Comparison of ENCODE assay signal across 16 cellular contexts in genomic region chrX:130566028-130566683, GRCh38.
"Had no signal": no experiment of that assay in that cellular context is flagged by ENCODE, and none has a peak within 500 bp of the region (broad histone marks: within the 10 kb centered on the region; RNA-seq: fewer than 3 reads in every experiment).

No MANE protein-coding gene starts in this region.

- H3K4me3 ChIP-seq: adrenal gland, lung, suprapubic skin had no signal

- H3K4me1 Mint-ChIP-seq: activated naive CD4-positive, alpha-beta T cell treated with anti-CD3 and anti-CD28 coated beads, Interleukin-2, amount 10 ng/mL, durations not matched to agents 7 days and 5 days; central memory CD8-positive, alpha-beta T cell had no signal

- H3K36me3 Mint-ChIP-seq: activated naive CD4-positive, alpha-beta T cell treated with anti-CD3 and anti-CD28 coated beads, Interleukin-2, amount 10 ng/mL, durations not matched to agents 7 days and 5 days; natural killer cell treated with Interleukin-12 subunit alpha and Interleukin-12 subunit beta and Interleukin-15 and Interleukin-18, amount 100 ng/mL, for 72 hours had no signal

- H3K27me3 ChIP-seq: suprapubic skin had no signal

- H3K27me3 Mint-ChIP-seq: activated naive CD4-positive, alpha-beta T cell treated with anti-CD3 and anti-CD28 coated beads, Interleukin-2, amount 10 ng/mL, durations not matched to agents 7 days and 5 days had no signal

- H3K4me1 ChIP-seq: adrenal gland, suprapubic skin had no signal

- H3K9me3 Mint-ChIP-seq: activated naive CD4-positive, alpha-beta T cell treated with anti-CD3 and anti-CD28 coated beads, Interleukin-2, amount 10 ng/mL, durations not matched to agents 7 days and 5 days; activated T-helper 2 cell treated with anti-CD3 and anti-CD28 coated beads, Interferon-gamma antibody, Interleukin-2, Interleukin-4, amounts not matched to agents 10 μg/mL and 5 μg/mL and 100 μg/mL, durations not matched to agents 14 hours and 24 hours and 36 hours; central memory CD8-positive, alpha-beta T cell had no signal

- H3K27ac ChIP-seq: adrenal gland, suprapubic skin had no signal

- H3K9me3 ChIP-seq: adrenal gland, suprapubic skin had no signal

- H3K36me3 ChIP-seq: adrenal gland, suprapubic skin had no signal

- H3K27ac Mint-ChIP-seq: activated naive CD4-positive, alpha-beta T cell treated with anti-CD3 and anti-CD28 coated beads, Interleukin-2, amount 10 ng/mL, durations not matched to agents 7 days and 5 days; activated T-helper 2 cell treated with anti-CD3 and anti-CD28 coated beads, Interferon-gamma antibody, Interleukin-2, Interleukin-4, amounts not matched to agents 10 μg/mL and 5 μg/mL and 100 μg/mL, durations not matched to agents 14 hours and 24 hours and 36 hours; natural killer cell treated with Interleukin-12 subunit alpha and Interleukin-12 subunit beta and Interleukin-15 and Interleukin-18, amount 100 ng/mL, for 72 hours had no signal

- H3K4me3 Mint-ChIP-seq: activated naive CD4-positive, alpha-beta T cell treated with anti-CD3 and anti-CD28 coated beads, Interleukin-2, amount 10 ng/mL, durations not matched to agents 7 days and 5 days; central memory CD8-positive, alpha-beta T cell; natural killer cell treated with Interleukin-12 subunit alpha and Interleukin-12 subunit beta and Interleukin-15 and Interleukin-18, amount 100 ng/mL, for 72 hours had no signal

- DNase-seq: activated CD4-positive, alpha-beta T cell treated with anti-CD3 and anti-CD28 coated beads, Interleukin-2, amount 50 U/mL, for 1 hour; activated naive CD4-positive, alpha-beta T cell treated with anti-CD3 and anti-CD28 coated beads, Interleukin-2, amount 10 ng/mL, durations not matched to agents 7 days and 5 days; adrenal gland; effector memory CD4-positive, alpha-beta T cell; erythroblast; hippocampal formation; left colon; stimulated activated CD4-positive, alpha-beta T cell treated with anti-CD3 and anti-CD28 coated beads, Interleukin-4, amount 100 ng/mL, for 1 hour; stimulated activated CD8-positive, alpha-beta memory T cell treated with anti-CD3 and anti-CD28 coated beads, Interleukin-4, amount 100 ng/mL, for 48 hours; stimulated activated naive CD8-positive, alpha-beta T cell treated with anti-CD3 and anti-CD28 coated beads, Interleukin-15, Interleukin-2, amounts not matched to agents 100 U/mL and 50 U/mL, for 24 hours; T-helper 2 cell had no signal

- ATAC-seq: left colon; natural killer cell treated with Interleukin-12 subunit alpha and Interleukin-12 subunit beta and Interleukin-15 and Interleukin-18, amount 100 ng/mL, for 72 hours; stimulated activated naive CD8-positive, alpha-beta T cell treated with anti-CD3 and anti-CD28 coated beads, Interleukin-15, Interleukin-2, amounts not matched to agents 100 U/mL and 50 U/mL, for 24 hours had no signal
